27 cellular contexts compared by ENCODE assay signal in genomic region chr3:45878124-45878523, GRCh38. TPM values are rescaled to one million over a fixed set of nuclear protein-coding genes. Genes with fewer than 3 reads are reported as not detected.
DNase-seq lines count a peak whose midpoint lies in the region; ATAC-seq, FAIRE-seq and TF ChIP-seq lines count a peak whose summit lies in the region.
"Had no signal": no experiment of that assay in that cellular context is flagged by ENCODE, and none has a peak within 500 bp of the region (broad histone marks: within the 10 kb centered on the region; RNA-seq: fewer than 3 reads in every experiment).

No MANE protein-coding gene starts in this region.

- peaks cover 23% of the 10 kb centered on the region for H3K4me1 ChIP-seq in GM12878 (ENCODE audit: control insufficient read depth, insufficient read depth, low read length)
- H3K4me1 ChIP-seq: A549; BE2C; BLaER1 treated with 17β-estradiol and CSF1 and Interleukin-3, amounts not matched to agents 10 nM and 100 nM had no signal

- peak overlapping the region; percentile 38; the same call in 1 of the 2 replicates for H3K4me2 ChIP-seq in GM12878 (ENCODE audit: control insufficient read depth, insufficient read depth)
- H3K4me2 ChIP-seq: A549; BLaER1 treated with 17β-estradiol and CSF1 and Interleukin-3, amounts not matched to agents 10 nM and 100 nM had no signal

- peak; percentile 68 for ATAC-seq in GM12878
- ATAC-seq in stimulated activated effector memory CD8-positive, alpha-beta T cell treated with anti-CD3 and anti-CD28 coated beads, Interleukin-12 subunit alpha, Interleukin-12 subunit beta, amount 100 ng/mL, for 72 hours = no peak
- no peak for ATAC-seq in HG02870 (IDR thresholded peaks at IDR 0.05; ENCODE audit: unreplicated experiment)
- ATAC-seq: A549, HCT116 had no signal

- RAD21 ChIA-PET in GM12878 (lab: Charles Lee; ENCODE audit: unreplicated experiment) = interaction anchor here (0.8 to 12.3 kb wide), 9 partner anchors 10 to 50 kb away, joined by 3 to 229 read pairs (median 5); no protein-coding TSS in a partner anchor

- SMC1A ChIA-PET in GM12878 (lab: Charles Lee; ENCODE audit: uncharacterized antibody, unreplicated experiment) = interaction anchor here (0.8 to 11.2 kb wide), 14 partner anchors 10 to 181 kb away, joined by 3 to 199 read pairs (median 4); no protein-coding TSS in a partner anchor

- POLR2A ChIA-PET in GM10248 (lab: Yijun Ruan, JAX) (interaction anchor here (0.6 kb wide), 1 partner anchor 490 kb away, joined by 5 read pairs; no protein-coding TSS in a partner anchor), GM12878 (lab: Charles Lee) (interaction anchor here (0.5 to 6.5 kb wide), 13 partner anchors 10 to 688 kb away, joined by 3 to 95 read pairs (median 3); no protein-coding TSS in a partner anchor)

- H4K20me1 ChIP-seq in GM12878 (ENCODE audit: control insufficient read depth, insufficient read depth) = no peaks in the 10 kb centered on the region
- H4K20me1 ChIP-seq: BLaER1 treated with 17β-estradiol and CSF1 and Interleukin-3, amounts not matched to agents 10 nM and 100 nM had no signal

- H3K4me3 Mint-ChIP-seq in stimulated activated effector memory CD8-positive, alpha-beta T cell treated with anti-CD3 and anti-CD28 coated beads, Interleukin-12 subunit alpha, Interleukin-12 subunit beta, amount 100 ng/mL, for 72 hours = no peak overlapping the region
- H3K4me3 Mint-ChIP-seq: CD14-positive monocyte; CD4-positive, alpha-beta T cell; H9 had no signal

- 0 out of 2 replicates have a peak, but pooled peaks have one; percentile 15 for TF ChIP-seq RAD21 in GM12878 (IDR thresholded peaks at IDR 0.05; ENCODE audit: insufficient read depth, low read depth, low read length)

- no TSS peak for BruUV-seq in GM12878 (replicated peaks; lab: Mats Ljungman, UMichigan)

- DNase-seq in GM10248 (ENCODE audit: extremely low spot score) (peak; percentile 35), GM12891 (ENCODE audit: insufficient read length, low spot score) (no peak), GM12878 (ENCODE audit: low read depth, low spot score) (no peak), HuH-7 (ENCODE audit: low spot score) (no peak)
- no peak for DNase-seq in stimulated activated effector memory CD8-positive, alpha-beta T cell treated with anti-CD3 and anti-CD28 coated beads, Interleukin-12 subunit alpha, Interleukin-12 subunit beta, amount 100 ng/mL, for 72 hours (ENCODE audit: low spot score in 2 of 2)
- DNase-seq: 8988T; ACHN; AML-193; BE2C; CD4-positive, alpha-beta T cell; CD8-positive, alpha-beta memory T cell; DMS 273 treated with DMSO at 0.1 percent for 48 hours; DMS79; GF-D8; GM23248; H9 had no signal

- H3K4me1 Mint-ChIP-seq in stimulated activated effector memory CD8-positive, alpha-beta T cell treated with anti-CD3 and anti-CD28 coated beads, Interleukin-12 subunit alpha, Interleukin-12 subunit beta, amount 100 ng/mL, for 72 hours = peaks cover 31% of the 10 kb centered on the region
- H3K4me1 Mint-ChIP-seq: CD14-positive monocyte, H9 had no signal

- H3K27me3 ChIP-seq in GM12878 (replicated peaks in 1 of 2; ENCODE audit: control insufficient read depth in 2 of 2, insufficient read depth in 2 of 2, low read length in 1 of 2) = peaks cover 0 to 3% of the 10 kb centered on the region in 2 experiments; a peak in 1 of 4 replicates
- H3K27me3 ChIP-seq: BE2C; BLaER1 treated with 17β-estradiol and CSF1 and Interleukin-3, amounts not matched to agents 10 nM and 100 nM had no signal

- no peak overlapping the region for H2AFZ ChIP-seq in GM12878 (ENCODE audit: control insufficient read depth, low read depth, low read length)
- H2AFZ ChIP-seq: GM23248 had no signal

- intact Hi-C loops in GM12878 (cut with micrococcal nuclease; ENCODE audit: unreplicated experiment) = no loop called here

- H3K36me3 ChIP-seq in KOPT-K1 (ENCODE audit: insufficient read depth, low read length) (peaks cover 15% of the 10 kb centered on the region), GM12878 (ENCODE audit: control insufficient read depth in 2 of 2, insufficient read depth in 2 of 2, low read length in 1 of 2) (peaks cover 0 to 2% of the 10 kb centered on the region in 2 experiments; a peak in 1 of 4 replicates)
- H3K36me3 ChIP-seq: BE2C; BLaER1 treated with 17β-estradiol and CSF1 and Interleukin-3, amounts not matched to agents 10 nM and 100 nM had no signal

- TF ChIP-seq CTCF in GM10248 (IDR thresholded peaks at IDR 0.05; ENCODE audit: control extremely low read depth, extremely low read depth, low read depth, missing control alignments) = no peak
- no peak for TF ChIP-seq CTCF in GM12878 (IDR thresholded peaks at IDR 0.05 in 2 of 3, conservative IDR thresholded peaks at IDR 0.05 in 1 of 3; ENCODE audit: control insufficient read depth in 2 of 3, extremely low read depth in 1 of 3, insufficient read depth in 1 of 3, low read depth in 3 of 3, low read length in 3 of 3)

- WGBS in GM12878 (ENCODE audit: insufficient coverage, insufficient replicate concordance, low lambda C conversion rate, missing lambda C conversion rate) = 49% methylated on average over 2 of the region's 2 CpGs

- TF ChIP-seq POLR2A in GM12891 (IDR thresholded peaks at IDR 0.05; ENCODE audit: low read depth, low read length) (no peak), GM12878 (IDR thresholded peaks at IDR 0.05; ENCODE audit: low read depth, low read length) (no peak)

- no peaks in the 10 kb centered on the region for H3K79me2 ChIP-seq in GM12878 (ENCODE audit: control insufficient read depth, insufficient read depth, low read length)

- CTCF ChIA-PET in GM10248 (lab: Yijun Ruan, JAX) = interaction anchor here (1.0 to 3.1 kb wide), 3 partner anchors 8 to 44 kb away, joined by 3 to 11 read pairs (median 3); partner anchors contain the start of gene CCR9
- CTCF ChIA-PET in GM12878 (lab: Yijun Ruan, JAX) = interaction anchor here (0.6 to 1.9 kb wide), 8 partner anchors 10 to 206 kb away, joined by 3 to 6 read pairs (median 3); no protein-coding TSS in a partner anchor

- H3K27ac ChIP-seq in KOPT-K1 (ENCODE audit: low read depth, low read length, poor library complexity, severe bottlenecking) (peak overlapping the region; percentile 86), GM12878 (ENCODE audit: control insufficient read depth, insufficient read depth) (no peak overlapping the region)
- H3K27ac ChIP-seq: A549; BLaER1 treated with 17β-estradiol and CSF1 and Interleukin-3, amounts not matched to agents 10 nM and 100 nM; GM23248 had no signal

- in situ Hi-C loops in GM12878 (cut with MboI) = no loop called here

- H3K27ac Mint-ChIP-seq in stimulated activated effector memory CD8-positive, alpha-beta T cell treated with anti-CD3 and anti-CD28 coated beads, Interleukin-12 subunit alpha, Interleukin-12 subunit beta, amount 100 ng/mL, for 72 hours = no peak overlapping the region
- H3K27ac Mint-ChIP-seq: CD14-positive monocyte; CD4-positive, alpha-beta T cell; H9 had no signal

- peaks cover 4% of the 10 kb centered on the region for H3K36me3 Mint-ChIP-seq in stimulated activated effector memory CD8-positive, alpha-beta T cell treated with anti-CD3 and anti-CD28 coated beads, Interleukin-12 subunit alpha, Interleukin-12 subunit beta, amount 100 ng/mL, for 72 hours
- H3K36me3 Mint-ChIP-seq: CD14-positive monocyte had no signal

- TF ChIP-seq EP300 in GM12878 (IDR thresholded peaks at IDR 0.05; ENCODE audit: borderline replicate concordance in 1 of 2, control insufficient read depth in 1 of 2, low read depth in 2 of 2, low read length in 2 of 2) = peak in 1 of 2 experiments; percentile 86; a peak in 1 of 4 replicates

- H3K9me3 Mint-ChIP-seq in stimulated activated effector memory CD8-positive, alpha-beta T cell treated with anti-CD3 and anti-CD28 coated beads, Interleukin-12 subunit alpha, Interleukin-12 subunit beta, amount 100 ng/mL, for 72 hours = peaks cover 5% of the 10 kb centered on the region
- H3K9me3 Mint-ChIP-seq: H9 had no signal

- no peak for FAIRE-seq in GM12891 (lab: Jason Lieb, UNC)
- no peak for FAIRE-seq in GM12878 (lab: Jason Lieb, UNC)
- FAIRE-seq: A549, D721Med, GM18507, H1 had no signal

- no peaks in the 10 kb centered on the region for H3K9me3 ChIP-seq in KOPT-K1 (ENCODE audit: insufficient read depth, low read length, poor library complexity, severe bottlenecking)
- no peaks in the 10 kb centered on the region for H3K9me3 ChIP-seq in GM12878 (replicated peaks; ENCODE audit: control insufficient read depth, insufficient read depth, low read length)
- H3K9me3 ChIP-seq: A549, BE2C had no signal

- no peak overlapping the region for H3K4me3 ChIP-seq in GM12878
- H3K4me3 ChIP-seq: A549; BLaER1 treated with 17β-estradiol and CSF1 and Interleukin-3, amounts not matched to agents 10 nM and 100 nM; GM23248 had no signal

- H3K9ac ChIP-seq in GM12878 (ENCODE audit: control insufficient read depth, insufficient read depth, low read length) = no peak overlapping the region
- H3K9ac ChIP-seq: BLaER1 treated with 17β-estradiol and CSF1 and Interleukin-3, amounts not matched to agents 10 nM and 100 nM; GM23248 had no signal

RNA-seq across cellular contexts. Expression of gene CCR9, which starts 8.2 kb away (rescaled TPM):
- polyA plus RNA-seq in GM12891 (2012; ENCODE audit: low read depth, missing spikeins) = 1.7 TPM
- 0.47 and 0.48 TPM in 2 replicates for total RNA-seq in GM12878 (2013; cell fraction: nucleolus; rRNA removed)
- total RNA-seq in GM12878 (2014; rRNA removed) (2.6 and 2.9 TPM in 2 replicates), GM12878 (2014; rRNA removed; fragmentation: Illumina TruSeq; extraction: Trizol) (2.3 TPM in 2 replicates), GM12878 (2021) (1.8 and 2.3 TPM in 2 replicates)
- 11.3 TPM for polyA plus RNA-seq in GM12878 (2011; ENCODE audit: low read depth)
- polyA plus RNA-seq in GM12878 (2011; rRNA removed) (0.05 and 0.09 TPM in 2 replicates), GM12878 (2014; fragmentation: Illumina TruSeq; extraction: Trizol) (3.0 and 3.6 TPM in 2 replicates), GM12878 (2014; fragmentation: Nextera tagmentation; extraction: Ambion mirVana) (1 to 10 TPM; 3.1 to 3.9 TPM), GM12878 (2014; rRNA removed) (1.5 and 2.4 TPM in 2 replicates), GM12878 (2016; fragmentation: Nextera tagmentation; extraction: Ambion mirVana) (under 1 TPM; 0.52 to 0.77 TPM)
- 0.04 and 0.05 TPM in 2 replicates for polyA plus RNA-seq in GM12878 (2011; cell fraction: cytosol; rRNA removed)
- polyA plus RNA-seq in GM12878 (2011; cell fraction: nucleus; rRNA removed) = 0.07 TPM in 1 of 2 replicates, not detected in the other
- 0.38 and 10.5 TPM in 2 replicates for polyA plus RNA-seq in GM12878 (2012)
- 0.62 TPM in 1 of 2 replicates, not detected in the other for polyA minus RNA-seq in GM12878 (2011; rRNA and poly(A)+ RNA removed)
- polyA minus RNA-seq in GM12878 (2011; cell fraction: cytosol; rRNA and poly(A)+ RNA removed) = not detected in 2 replicates
- polyA minus RNA-seq in GM12878 (2011; cell fraction: nucleus; rRNA and poly(A)+ RNA removed) = not detected in 2 replicates
- total RNA-seq: Daoy, G401, GM23248, H1, H9 had no signal
- polyA plus RNA-seq: A549, CD14-positive monocyte, GM23248, H1 had no signal

RNA-seq across cellular contexts. Expression of gene LZTFL1, which starts 36.2 kb away (rescaled TPM):
- polyA plus RNA-seq in GM12891 (2012; ENCODE audit: low read depth, missing spikeins) = 23.4 TPM
- 1,143 and 1,248 TPM in 2 replicates for total RNA-seq in GM12878 (2013; cell fraction: nucleolus; rRNA removed)
- total RNA-seq in GM12878 (2014; rRNA removed) = 10.3 and 15.3 TPM in 2 replicates
- 16.5 and 16.9 TPM in 2 replicates for total RNA-seq in GM12878 (2014; rRNA removed; fragmentation: Illumina TruSeq; extraction: Trizol)
- total RNA-seq in GM12878 (2021) = 11.3 and 13.0 TPM in 2 replicates
- 32.2 TPM for polyA plus RNA-seq in GM12878 (2011; ENCODE audit: low read depth)
- polyA plus RNA-seq in GM12878 (2011; rRNA removed) = 74.1 and 78.7 TPM in 2 replicates
- polyA plus RNA-seq in GM12878 (2011; cell fraction: cytosol; rRNA removed) = 25.7 and 31.0 TPM in 2 replicates
- polyA plus RNA-seq in GM12878 (2011; cell fraction: nucleus; rRNA removed) = 87.9 and 98.5 TPM in 2 replicates
- polyA plus RNA-seq in GM12878 (2012) = 9.8 and 36.1 TPM in 2 replicates
- polyA plus RNA-seq in GM12878 (2014; fragmentation: Illumina TruSeq; extraction: Trizol) = 21.0 and 23.7 TPM in 2 replicates
- 10 to 100 TPM in 1 of 2 experiments, 1 to 10 TPM in 1; 10.0 to 10.8 TPM for polyA plus RNA-seq in GM12878 (2014; fragmentation: Nextera tagmentation; extraction: Ambion mirVana)
- polyA plus RNA-seq in GM12878 (2014; rRNA removed) = 14.3 and 17.4 TPM in 2 replicates
- polyA plus RNA-seq in GM12878 (2016; fragmentation: Nextera tagmentation; extraction: Ambion mirVana) = 10 to 100 TPM in 1 of 2 experiments, 1 to 10 TPM in 1; 9.8 to 10.8 TPM
- polyA minus RNA-seq in GM12878 (2011; rRNA and poly(A)+ RNA removed) = 40.2 and 47.4 TPM in 2 replicates
- polyA minus RNA-seq in GM12878 (2011; cell fraction: cytosol; rRNA and poly(A)+ RNA removed) = 7.9 and 22.1 TPM in 2 replicates
- 67.9 and 91.2 TPM in 2 replicates for polyA minus RNA-seq in GM12878 (2011; cell fraction: nucleus; rRNA and poly(A)+ RNA removed)
